ENCODE assay signal across 17 cellular contexts in genomic region chr11:64113462-64113780, GRCh38. TPM values are rescaled to one million over a fixed set of nuclear protein-coding genes. Genes with fewer than 3 reads are reported as not detected.
DNase-seq lines count a peak whose midpoint lies in the region; ATAC-seq, FAIRE-seq and TF ChIP-seq lines count a peak whose summit lies in the region.
"Had no signal": no experiment of that assay in that cellular context is flagged by ENCODE, and none has a peak within 500 bp of the region (broad histone marks: within the 10 kb centered on the region; RNA-seq: fewer than 3 reads in every experiment).

No MANE protein-coding gene starts in this region.

- H3K36me3 ChIP-seq in HEK293 (ENCODE audit: control insufficient read depth in 2 of 2, insufficient read depth in 1 of 2, low read length in 2 of 2) (no peaks in the 10 kb centered on the region), bronchial epithelial cell (ENCODE audit: control insufficient read depth, insufficient read depth, low read length) (no peaks in the 10 kb centered on the region)

- FAIRE-seq in bronchial epithelial cell (lab: Jason Lieb, UNC) (peak; percentile 95), urothelium cell line (lab: Jason Lieb, UNC) (peak; percentile 81)
- FAIRE-seq: GM12891, GM19239, H54 had no signal

- no peaks in the 10 kb centered on the region for H3K4me1 ChIP-seq in HEK293 (ENCODE audit: control insufficient read depth, insufficient read depth, low read length)

- no peaks in the 10 kb centered on the region for H3K27me3 ChIP-seq in bronchial epithelial cell (ENCODE audit: control insufficient read depth, insufficient read depth, low read length)

- no peak for ATAC-seq in GM21786 (IDR thresholded peaks at IDR 0.05; ENCODE audit: unreplicated experiment)

- intact Hi-C loops in posterior cingulate gyrus (cut with DNase I) = no loop called here

- no peaks in the 10 kb centered on the region for H3K9me3 ChIP-seq in HEK293 (ENCODE audit: control insufficient read depth, insufficient read depth, low read depth, low read length)

- no peak overlapping the region for H3K4me3 ChIP-seq in HEK293 (ENCODE audit: low read depth, low read length)
- H3K4me3 ChIP-seq in bronchial epithelial cell (ENCODE audit: low read depth, low read length) = no peak overlapping the region

- TF ChIP-seq CTCF in HEK293 (tag by site-specific recombination; IDR thresholded peaks at IDR 0.05) (no peak), bronchial epithelial cell (IDR thresholded peaks at IDR 0.05; ENCODE audit: insufficient read depth, low read length, severe bottlenecking) (no peak)

- DNase-seq in bronchial epithelial cell (ENCODE audit: low read depth) (no peak), urothelium cell line (ENCODE audit: low spot score) (no peak), posterior cingulate gyrus (no peak)
- no peak for DNase-seq in central memory CD4-positive, alpha-beta T cell
- DNase-seq: C1 segment of cervical spinal cord; Calu3; CD4-positive, alpha-beta memory T cell; COR-L47; DMS53; GF-D8; GOT3; HCEC 1CT had no signal

- no peak overlapping the region for H3K27ac ChIP-seq in HEK293 (ENCODE audit: extremely low read depth, low read depth, low read length)

- CTCF ChIA-PET in HEK293 (lab: Yijun Ruan, JAX) = interaction anchor here (0.6 to 0.7 kb wide), 2 partner anchors 41 to 117 kb away, joined by 3 to 5 read pairs; no protein-coding TSS in a partner anchor

- POLR2A ChIA-PET in HEK293 (lab: Yijun Ruan, JAX) = no interaction called here

TF ChIP-seq in HEK293, 187 proteins besides CTCF, POLR2A, EP300 and RAD21:
- TF ChIP-seq ZNF555 (tag by site-specific recombination; conservative IDR thresholded peaks at IDR 0.05) = no peak
- no peak for TF ChIP-seq ZNF138 (tag by site-specific recombination; IDR thresholded peaks at IDR 0.05; ENCODE audit: borderline replicate concordance)
- TF ChIP-seq ZNF366 (tag by site-specific recombination; conservative IDR thresholded peaks at IDR 0.05) = peak; percentile 90
- peak; percentile 57 for TF ChIP-seq ZBTB17 (tag by site-specific recombination; IDR thresholded peaks at IDR 0.05)

RNA-seq across cellular contexts. Expression of gene MACROD1, which starts 52.5 kb away (rescaled TPM):
- total RNA-seq in bronchial epithelial cell = 17.9 and 21.4 TPM in 2 replicates
